In genomic region chr4:122152699-122153328, GRCh38 we compare ENCODE assay signal across 8 cellular contexts. TPM values are rescaled to one million over a fixed set of nuclear protein-coding genes. Genes with fewer than 3 reads are reported as not detected.
A peak's percentile ranks its signal among the peaks of the same experiment; 100 is the strongest.
DNase-seq lines count a peak whose midpoint lies in the region; ATAC-seq and TF ChIP-seq lines count a peak whose summit lies in the region.

No MANE protein-coding gene starts in this region.

- TF ChIP-seq POLR2A in breast epithelium (IDR thresholded peaks at IDR 0.05) = no peak

- peaks cover 0 to 7% of the 10 kb centered on the region in 2 donors for H3K4me1 ChIP-seq in breast epithelium

- ATAC-seq in HG03571 (IDR thresholded peaks at IDR 0.05; ENCODE audit: unreplicated experiment) (peak; percentile 43), SK-N-SH treated with all-trans-retinoic acid at 6 μM for 48 hours (peak; percentile 77)

- no peaks in the 10 kb centered on the region for H3K9me3 ChIP-seq in breast epithelium

- BruUV-seq in Calu3 (replicated peaks; lab: Mats Ljungman, UMichigan) = TSS peak; percentile 66

- H3K9me3 Mint-ChIP-seq in Calu3 (ENCODE audit: low read depth, unreplicated experiment) = peaks cover 3% of the 10 kb centered on the region

- H3K36me3 Mint-ChIP-seq in Calu3 (ENCODE audit: insufficient read depth, unreplicated experiment) = peaks cover 21% of the 10 kb centered on the region

- DNase-seq in Calu3 (peak; percentile 24), GM20000 (ENCODE audit: low spot score) (peak; percentile 41), breast epithelium (ENCODE audit: low spot score in 2 of 2) (peak in 1 of 2 donors; percentile 24), iPS-NIHi7 (ENCODE audit: extremely low spot score) (peak; percentile 35), epidermal melanocyte (ENCODE audit: insufficient read length, low spot score) (no peak)

- H3K27me3 ChIP-seq in breast epithelium = no peaks in the 10 kb centered on the region

- H3K4me3 Mint-ChIP-seq in Calu3 (ENCODE audit: low read depth, unreplicated experiment) = peak overlapping the region; percentile 84

- H3K4me3 ChIP-seq in breast epithelium (peak overlapping the region; percentile 96 to 98 (median 97)), skin epidermis (peak overlapping the region; percentile 81 to 95 (median 87))

- H3K27me3 Mint-ChIP-seq in Calu3 (ENCODE audit: unreplicated experiment) = no peaks in the 10 kb centered on the region

- CTCF ChIA-PET in Calu3 (lab: Charles Lee) = no interaction called here

- no peaks in the 10 kb centered on the region for H3K36me3 ChIP-seq in breast epithelium

- peaks cover 14% of the 10 kb centered on the region for H3K4me1 Mint-ChIP-seq in Calu3 (ENCODE audit: low read depth, unreplicated experiment)

- TF ChIP-seq CTCF in Calu3 (IDR thresholded peaks at IDR 0.05; ENCODE audit: unreplicated experiment) (no peak), GM20000 (IDR thresholded peaks at IDR 0.05; ENCODE audit: extremely low read depth, missing control alignments) (no peak), breast epithelium (IDR thresholded peaks at IDR 0.05) (no peak)

- intact Hi-C loops in Calu3 (cut with micrococcal nuclease; ENCODE audit: unreplicated experiment) (no loop called here), breast epithelium (cut with DNase I; ENCODE audit: low total_unique reads) (loop anchor here (10.0 kb wide), 1 partner anchor 612 kb away; no protein-coding TSS in a partner anchor)

- H3K27ac ChIP-seq in breast epithelium = peak overlapping the region; percentile 96 to 97
- peak overlapping the region; percentile 66 to 98 (median 89) for H3K27ac ChIP-seq in skin epidermis

- peak overlapping the region; percentile 56 for H3K27ac Mint-ChIP-seq in Calu3 (ENCODE audit: unreplicated experiment)

TF ChIP-seq in SK-N-SH treated with all-trans-retinoic acid at 6 μM for 48 hours, 23 proteins besides CTCF, POLR2A, EP300 and RAD21:
- no peak for TF ChIP-seq GLIS3 (CRISPR knock-in tag; IDR thresholded peaks at IDR 0.05)
- TF ChIP-seq OSR1 (CRISPR knock-in tag; IDR thresholded peaks at IDR 0.05) = no peak
- TF ChIP-seq ZNF8 (CRISPR knock-in tag; IDR thresholded peaks at IDR 0.05) = no peak
- TF ChIP-seq, protein P1, sequence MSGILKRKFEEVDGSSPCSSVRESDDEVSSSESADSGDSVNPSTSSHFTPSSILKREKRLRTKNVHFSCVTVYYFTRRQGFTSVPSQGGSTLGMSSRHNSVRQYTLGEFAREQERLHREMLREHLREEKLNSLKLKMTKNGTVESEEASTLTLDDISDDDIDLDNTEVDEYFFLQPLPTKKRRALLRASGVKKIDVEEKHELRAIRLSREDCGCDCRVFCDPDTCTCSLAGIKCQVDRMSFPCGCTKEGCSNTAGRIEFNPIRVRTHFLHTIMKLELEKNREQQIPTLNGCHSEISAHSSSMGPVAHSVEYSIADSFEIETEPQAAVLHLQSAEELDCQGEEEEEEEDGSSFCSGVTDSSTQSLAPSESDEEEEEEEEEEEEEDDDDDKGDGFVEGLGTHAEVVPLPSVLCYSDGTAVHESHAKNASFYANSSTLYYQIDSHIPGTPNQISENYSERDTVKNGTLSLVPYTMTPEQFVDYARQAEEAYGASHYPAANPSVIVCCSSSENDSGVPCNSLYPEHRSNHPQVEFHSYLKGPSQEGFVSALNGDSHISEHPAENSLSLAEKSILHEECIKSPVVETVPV (CRISPR knock-in tag; IDR thresholded peaks at IDR 0.05) = no peak
- TF ChIP-seq, protein P2, sequence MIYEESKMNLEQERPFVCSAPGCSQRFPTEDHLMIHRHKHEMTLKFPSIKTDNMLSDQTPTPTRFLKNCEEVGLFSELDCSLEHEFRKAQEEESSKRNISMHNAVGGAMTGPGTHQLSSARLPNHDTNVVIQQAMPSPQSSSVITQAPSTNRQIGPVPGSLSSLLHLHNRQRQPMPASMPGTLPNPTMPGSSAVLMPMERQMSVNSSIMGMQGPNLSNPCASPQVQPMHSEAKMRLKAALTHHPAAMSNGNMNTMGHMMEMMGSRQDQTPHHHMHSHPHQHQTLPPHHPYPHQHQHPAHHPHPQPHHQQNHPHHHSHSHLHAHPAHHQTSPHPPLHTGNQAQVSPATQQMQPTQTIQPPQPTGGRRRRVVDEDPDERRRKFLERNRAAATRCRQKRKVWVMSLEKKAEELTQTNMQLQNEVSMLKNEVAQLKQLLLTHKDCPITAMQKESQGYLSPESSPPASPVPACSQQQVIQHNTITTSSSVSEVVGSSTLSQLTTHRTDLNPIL (CRISPR knock-in tag; IDR thresholded peaks at IDR 0.05; ENCODE audit: low read depth) = no peak
- no peak for TF ChIP-seq ISL1 (CRISPR knock-in tag; IDR thresholded peaks at IDR 0.05)
- TF ChIP-seq, protein P3, sequence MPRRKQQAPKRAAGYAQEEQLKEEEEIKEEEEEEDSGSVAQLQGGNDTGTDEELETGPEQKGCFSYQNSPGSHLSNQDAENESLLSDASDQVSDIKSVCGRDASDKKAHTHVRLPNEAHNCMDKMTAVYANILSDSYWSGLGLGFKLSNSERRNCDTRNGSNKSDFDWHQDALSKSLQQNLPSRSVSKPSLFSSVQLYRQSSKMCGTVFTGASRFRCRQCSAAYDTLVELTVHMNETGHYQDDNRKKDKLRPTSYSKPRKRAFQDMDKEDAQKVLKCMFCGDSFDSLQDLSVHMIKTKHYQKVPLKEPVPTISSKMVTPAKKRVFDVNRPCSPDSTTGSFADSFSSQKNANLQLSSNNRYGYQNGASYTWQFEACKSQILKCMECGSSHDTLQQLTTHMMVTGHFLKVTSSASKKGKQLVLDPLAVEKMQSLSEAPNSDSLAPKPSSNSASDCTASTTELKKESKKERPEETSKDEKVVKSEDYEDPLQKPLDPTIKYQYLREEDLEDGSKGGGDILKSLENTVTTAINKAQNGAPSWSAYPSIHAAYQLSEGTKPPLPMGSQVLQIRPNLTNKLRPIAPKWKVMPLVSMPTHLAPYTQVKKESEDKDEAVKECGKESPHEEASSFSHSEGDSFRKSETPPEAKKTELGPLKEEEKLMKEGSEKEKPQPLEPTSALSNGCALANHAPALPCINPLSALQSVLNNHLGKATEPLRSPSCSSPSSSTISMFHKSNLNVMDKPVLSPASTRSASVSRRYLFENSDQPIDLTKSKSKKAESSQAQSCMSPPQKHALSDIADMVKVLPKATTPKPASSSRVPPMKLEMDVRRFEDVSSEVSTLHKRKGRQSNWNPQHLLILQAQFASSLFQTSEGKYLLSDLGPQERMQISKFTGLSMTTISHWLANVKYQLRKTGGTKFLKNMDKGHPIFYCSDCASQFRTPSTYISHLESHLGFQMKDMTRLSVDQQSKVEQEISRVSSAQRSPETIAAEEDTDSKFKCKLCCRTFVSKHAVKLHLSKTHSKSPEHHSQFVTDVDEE (CRISPR knock-in tag; IDR thresholded peaks at IDR 0.05) = no peak
- TF ChIP-seq ZFP30 (CRISPR knock-in tag; IDR thresholded peaks at IDR 0.05) = no peak
- no peak for TF ChIP-seq CSDC2 (CRISPR knock-in tag; IDR thresholded peaks at IDR 0.05)
- TF ChIP-seq TOX (CRISPR knock-in tag; IDR thresholded peaks at IDR 0.05; ENCODE audit: borderline replicate concordance) = no peak
TF ChIP-seq in SK-N-SH treated with all-trans-retinoic acid at 6 μM for 48 hours: peak in this region for 0.

RNA-seq across cellular contexts. Expression of gene BLTP1, which starts 0.7 kb away (rescaled TPM):
- total RNA-seq in Calu3 (2022) (27.3 and 27.4 TPM in 2 replicates), breast epithelium (100 to 1,000 TPM; 134 to 193 (median 160) TPM)
